Comparison of ENCODE assay signal across 8 cellular contexts in genomic region chr1:114153621-114154145, GRCh38. TPM values are rescaled to one million over a fixed set of nuclear protein-coding genes. Genes with fewer than 3 reads are reported as not detected.
DNase-seq lines count a peak whose midpoint lies in the region; ATAC-seq, FAIRE-seq and TF ChIP-seq lines count a peak whose summit lies in the region.

TSS of gene SYT6 (minus strand) at chr1:114153869. CDS start at chr1:114153772, 97 bp downstream.

- H3K36me3 Mint-ChIP-seq in activated naive CD8-positive, alpha-beta T cell treated with anti-CD3 and anti-CD28 coated beads, Interleukin-2, amount 10 ng/mL, durations not matched to agents 7 days and 5 days: no peaks in the 10 kb centered on the region

- H3K4me3 Mint-ChIP-seq in activated naive CD8-positive, alpha-beta T cell treated with anti-CD3 and anti-CD28 coated beads, Interleukin-2, amount 10 ng/mL, durations not matched to agents 7 days and 5 days: peak within 1 kb of the TSS; percentile 33
- H3K4me3 Mint-ChIP-seq in stimulated activated naive CD8-positive, alpha-beta T cell treated with anti-CD3 and anti-CD28 coated beads, Interleukin-15, amount 100 ng/mL, for 72 hours: peak within 1 kb of the TSS; percentile 61 to 71

- H3K27ac Mint-ChIP-seq in activated naive CD8-positive, alpha-beta T cell treated with anti-CD3 and anti-CD28 coated beads, Interleukin-2, amount 10 ng/mL, durations not matched to agents 7 days and 5 days: no peak within 1 kb of the TSS
- H3K27ac Mint-ChIP-seq in stimulated activated naive CD8-positive, alpha-beta T cell treated with anti-CD3 and anti-CD28 coated beads, Interleukin-15, amount 100 ng/mL, for 72 hours: no peak within 1 kb of the TSS

- H3K9me3 Mint-ChIP-seq in activated naive CD8-positive, alpha-beta T cell treated with anti-CD3 and anti-CD28 coated beads, Interleukin-2, amount 10 ng/mL, durations not matched to agents 7 days and 5 days: no peaks in the 10 kb centered on the region
- H3K9me3 Mint-ChIP-seq in stimulated activated naive CD8-positive, alpha-beta T cell treated with anti-CD3 and anti-CD28 coated beads, Interleukin-15, amount 100 ng/mL, for 72 hours: no peaks in the 10 kb centered on the region

- ATAC-seq in activated naive CD8-positive, alpha-beta T cell treated with anti-CD3 and anti-CD28 coated beads, Interleukin-2, amount 10 ng/mL, durations not matched to agents 7 days and 5 days (ENCODE audit: low read depth): no peak
- ATAC-seq in stimulated activated naive CD8-positive, alpha-beta T cell treated with anti-CD3 and anti-CD28 coated beads, Interleukin-15, amount 100 ng/mL, for 72 hours: peak; percentile 19
- ATAC-seq in HG03108 (IDR thresholded peaks at IDR 0.05; ENCODE audit: unreplicated experiment): no peak
- no peak for ATAC-seq in HG02938 (IDR thresholded peaks at IDR 0.05; ENCODE audit: unreplicated experiment)

- H3K4me1 Mint-ChIP-seq in activated naive CD8-positive, alpha-beta T cell treated with anti-CD3 and anti-CD28 coated beads, Interleukin-2, amount 10 ng/mL, durations not matched to agents 7 days and 5 days: peaks cover 5% of the 10 kb centered on the region
- H3K4me1 Mint-ChIP-seq in stimulated activated naive CD8-positive, alpha-beta T cell treated with anti-CD3 and anti-CD28 coated beads, Interleukin-15, amount 100 ng/mL, for 72 hours: peaks cover 27% of the 10 kb centered on the region

- peaks cover 72% of the 10 kb centered on the region for H3K27me3 Mint-ChIP-seq in activated naive CD8-positive, alpha-beta T cell treated with anti-CD3 and anti-CD28 coated beads, Interleukin-2, amount 10 ng/mL, durations not matched to agents 7 days and 5 days
- peaks cover 97% of the 10 kb centered on the region for H3K27me3 Mint-ChIP-seq in stimulated activated naive CD8-positive, alpha-beta T cell treated with anti-CD3 and anti-CD28 coated beads, Interleukin-15, amount 100 ng/mL, for 72 hours

- DNase-seq in NCI-H1092 treated with DMSO at 0.1 percent for 48 hours (lab: John Stamatoyannopoulos, UW) (peak; percentile 18), NCI-H1092 (lab: John Stamatoyannopoulos, UW) (no peak), islet precursor cell (peak; percentile 62), GM12892 (ENCODE audit: insufficient read length) (no peak)
- DNase-seq in activated naive CD8-positive, alpha-beta T cell treated with anti-CD3 and anti-CD28 coated beads, Interleukin-2, amount 10 ng/mL, durations not matched to agents 7 days and 5 days: no peak
- no peak for DNase-seq in stimulated activated naive CD8-positive, alpha-beta T cell treated with anti-CD3 and anti-CD28 coated beads, Interleukin-15, amount 100 ng/mL, for 72 hours

- POLR2A ChIA-PET in activated naive CD8-positive, alpha-beta T cell treated with anti-CD3 and anti-CD28 coated beads, Interleukin-2, amount 10 ng/mL, durations not matched to agents 7 days and 5 days (lab: Charles Lee): no interaction called here

- FAIRE-seq in GM12892 (lab: Jason Lieb, UNC): no peak

- TF ChIP-seq POLR2A in GM12892 (IDR thresholded peaks at IDR 0.05; ENCODE audit: low read depth, low read length): no peak

RNA-seq across cellular contexts. Expression of gene SYT6, which starts in this region (rescaled TPM):
- not detected for total RNA-seq in activated naive CD8-positive, alpha-beta T cell treated with anti-CD3 and anti-CD28 coated beads, Interleukin-2, amount 10 ng/mL, durations not matched to agents 7 days and 5 days
- not detected for polyA plus RNA-seq in GM12892 (2012; ENCODE audit: missing spikeins)

Comparison
In these comparisons a context has a peak if more than half of its experiments do, and no peak if none do; other contexts are left out.
1. DNase-seq: peak in NCI-H1092 treated with DMSO at 0.1 percent for 48 hours (single experiment) and islet precursor cell (single experiment); none in NCI-H1092 (single experiment), activated naive CD8-positive, alpha-beta T cell treated with anti-CD3 and anti-CD28 coated beads, Interleukin-2, amount 10 ng/mL, durations not matched to agents 7 days and 5 days (single experiment), stimulated activated naive CD8-positive, alpha-beta T cell treated with anti-CD3 and anti-CD28 coated beads, Interleukin-15, amount 100 ng/mL, for 72 hours (0 of 2) and GM12892 (single experiment).